16 cellular contexts compared by ENCODE assay signal in genomic region chr4:7902826-7903225, GRCh38. TPM values are rescaled to one million over a fixed set of nuclear protein-coding genes. Genes with fewer than 3 reads are reported as not detected.
DNase-seq lines count a peak whose midpoint lies in the region; ATAC-seq and TF ChIP-seq lines count a peak whose summit lies in the region.
"Had no signal": no experiment of that assay in that cellular context is flagged by ENCODE, and none has a peak within 500 bp of the region (broad histone marks: within the 10 kb centered on the region; RNA-seq: fewer than 3 reads in every experiment).

No MANE protein-coding gene starts in this region.

- TF ChIP-seq CTCF in WERI-Rb-1 (IDR thresholded peaks at IDR 0.05; ENCODE audit: low read depth, low read length) (no peak), gastroesophageal sphincter (IDR thresholded peaks at IDR 0.05) (no peak), sigmoid colon (IDR thresholded peaks at IDR 0.05) (no peak)

- H3K9me3 ChIP-seq in GM23248 (ENCODE audit: low read depth): no peaks in the 10 kb centered on the region
- H3K9me3 ChIP-seq in WERI-Rb-1 (ENCODE audit: severe bottlenecking): no peaks in the 10 kb centered on the region
- H3K9me3 ChIP-seq in gastroesophageal sphincter: no peaks in the 10 kb centered on the region
- no peaks in the 10 kb centered on the region for H3K9me3 ChIP-seq in sigmoid colon
- H3K9me3 ChIP-seq: colonic mucosa, testis had no signal

- H3F3A ChIP-seq in GM23248 (ENCODE audit: insufficient read depth): peaks cover 81% of the 10 kb centered on the region

- 97 to 98% methylated on average over 2 of the region's 2 CpGs for WGBS in GM23248 (ENCODE audit: low coverage in 1 of 2, low lambda C conversion rate in 2 of 2, missing lambda C conversion rate in 2 of 2), 2 experiments
- WGBS in gastroesophageal sphincter (ENCODE audit: low coverage in 1 of 2), 2 donors: 83% methylated on average over 2 of the region's 2 CpGs
- 95 to 97% methylated on average over 2 of the region's 2 CpGs for WGBS in sigmoid colon, 2 donors

- peaks cover 4% of the 10 kb centered on the region; the same call in 1 of the 2 replicates for H4K20me1 ChIP-seq in GM23248 (ENCODE audit: insufficient read depth)

- ATAC-seq in gastroesophageal sphincter (no peak), HG03520 (IDR thresholded peaks at IDR 0.05; ENCODE audit: unreplicated experiment) (no peak), GM18907 (IDR thresholded peaks at IDR 0.05; ENCODE audit: unreplicated experiment) (no peak)
- ATAC-seq: activated T-cell treated with anti-CD3 and anti-CD28 coated beads, Interleukin-2, amount 50 U/mL, for 4 hours; HCT116; stimulated activated effector memory CD8-positive, alpha-beta T cell treated with anti-CD3 and anti-CD28 coated beads, Interleukin-12 subunit alpha, Interleukin-12 subunit beta, amount 100 ng/mL, for 72 hours had no signal

- H3K9ac ChIP-seq in GM23248: peak overlapping the region; percentile 72

- H3K4me1 ChIP-seq in GM23248 (ENCODE audit: insufficient read depth): peaks cover 74% of the 10 kb centered on the region
- peaks cover 0 to 100% (median 50%) of the 10 kb centered on the region in 3 donors for H3K4me1 ChIP-seq in gastroesophageal sphincter
- peaks cover 0 to 100% (median 90%) of the 10 kb centered on the region in 4 donors for H3K4me1 ChIP-seq in sigmoid colon
- H3K4me1 ChIP-seq: colonic mucosa had no signal

- no peak for TF ChIP-seq EP300 in gastroesophageal sphincter (IDR thresholded peaks at IDR 0.05)
- TF ChIP-seq EP300 in sigmoid colon (IDR thresholded peaks at IDR 0.05): no peak

- H3K36me3 ChIP-seq in GM23248 (ENCODE audit: low read depth) (no peaks in the 10 kb centered on the region), WERI-Rb-1 (no peaks in the 10 kb centered on the region), gastroesophageal sphincter (no peaks in the 10 kb centered on the region), sigmoid colon (no peaks in the 10 kb centered on the region)
- H3K36me3 ChIP-seq: colonic mucosa had no signal

- intact Hi-C loops in sigmoid colon (cut with DNase I): no loop called here

- no peak overlapping the region for H2AFZ ChIP-seq in GM23248

- TF ChIP-seq POLR2A in gastroesophageal sphincter (IDR thresholded peaks at IDR 0.05) (no peak), sigmoid colon (IDR thresholded peaks at IDR 0.05) (no peak)

- no peaks in the 10 kb centered on the region for H3K27me3 ChIP-seq in GM23248 (replicated peaks; ENCODE audit: insufficient read depth)
- no peaks in the 10 kb centered on the region for H3K27me3 ChIP-seq in WERI-Rb-1 (ENCODE audit: insufficient read depth, low read depth, severe bottlenecking)
- H3K27me3 ChIP-seq in gastroesophageal sphincter: no peaks in the 10 kb centered on the region
- no peaks in the 10 kb centered on the region for H3K27me3 ChIP-seq in sigmoid colon
- H3K27me3 ChIP-seq: colonic mucosa, testis had no signal

- DNase-seq in GM23248 (no peak), WERI-Rb-1 (no peak), sigmoid colon (no peak), glomerular visceral epithelial cell (ENCODE audit: extremely low spot score) (no peak), NCI-H526 treated with DMSO at 0.1 percent for 48 hours (lab: John Stamatoyannopoulos, UW) (no peak)
- DNase-seq: activated CD8-positive, alpha-beta memory T cell treated with anti-CD3 and anti-CD28 coated beads for 24 hours; activated T-cell treated with anti-CD3 and anti-CD28 coated beads, Interleukin-2, amount 50 U/mL, for 4 hours; CD8-positive, alpha-beta memory T cell; colonic mucosa; foreskin fibroblast; testis had no signal

- H3K79me2 ChIP-seq in GM23248 (ENCODE audit: insufficient read depth): peaks cover 89% of the 10 kb centered on the region

- H3K4me3 ChIP-seq in GM23248: 0 out of 2 replicates have a peak overlapping the region, but pooled peaks have one; percentile 13
- no peak overlapping the region for H3K4me3 ChIP-seq in WERI-Rb-1 (ENCODE audit: low read depth, low read length)
- no peak overlapping the region for H3K4me3 ChIP-seq in gastroesophageal sphincter
- no peak overlapping the region for H3K4me3 ChIP-seq in sigmoid colon
- H3K4me3 ChIP-seq: colonic mucosa, testis had no signal

- in situ Hi-C loops in GM23248 (cut with MboI): no loop called here

- no peaks in the 10 kb centered on the region for H3K9me2 ChIP-seq in GM23248 (ENCODE audit: insufficient read depth)

- H3K27ac ChIP-seq in GM23248: peak overlapping the region; percentile 91
- peak overlapping the region; percentile 72 for H3K27ac ChIP-seq in WERI-Rb-1
- peak overlapping the region in 3 of 4 donors; percentile 5 to 86 (median 75) for H3K27ac ChIP-seq in gastroesophageal sphincter
- peak overlapping the region; percentile 73 to 94 (median 82) for H3K27ac ChIP-seq in sigmoid colon
- H3K27ac ChIP-seq: colonic mucosa, testis had no signal

- peak overlapping the region; percentile 81 for H3K4me2 ChIP-seq in GM23248 (ENCODE audit: unreplicated experiment)

RNA-seq across cellular contexts. Expression of gene AFAP1, which starts 36.8 kb away (rescaled TPM):
- total RNA-seq in GM23248 (2014; rRNA removed; shearing (Covaris generic)): 103 and 152 TPM in 2 replicates
- polyA plus RNA-seq in GM23248 (2016; fragmentation: Nextera tagmentation; extraction: Ambion mirVana) (52.0 and 54.4 TPM in 2 replicates), sigmoid colon (10 to 100 TPM in 1 of 3 donors, 1 to 10 TPM in 2; 7.6 to 14.5 (median 9.6) TPM)
- total RNA-seq in gastroesophageal sphincter (10 to 100 TPM; 32.0 to 79.7 (median 48.1) TPM), sigmoid colon (10 to 100 TPM; 24.0 to 51.3 (median 38.2) TPM)
